Comparison of ENCODE assay signal across 24 cellular contexts in the genomic region with DNA sequence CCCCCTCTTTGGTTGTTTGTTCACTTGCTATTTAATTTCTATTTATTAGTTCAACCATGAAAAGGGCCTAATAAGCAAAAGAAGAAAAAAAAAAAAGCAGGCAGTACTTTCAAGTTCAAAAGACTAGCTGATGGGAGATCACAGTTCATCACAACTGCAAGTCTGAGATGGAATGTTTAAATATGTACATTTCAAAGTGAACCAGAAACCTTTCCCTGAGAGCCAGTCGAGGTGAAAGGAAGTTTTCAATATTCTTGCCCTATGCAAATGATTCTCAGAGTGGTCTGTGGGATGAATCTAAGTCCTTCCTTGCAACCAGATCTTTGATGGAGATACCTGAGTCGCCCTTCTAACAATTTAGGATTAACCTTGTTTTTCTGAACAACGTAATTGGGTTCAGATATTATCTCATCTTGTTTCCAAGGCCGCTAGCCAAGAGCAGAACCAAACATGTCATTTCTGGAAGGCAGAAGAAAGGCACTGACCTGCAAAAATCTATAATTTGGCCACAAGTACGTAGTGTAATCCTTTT.
DNase-seq lines count a peak whose midpoint lies in the region; ATAC-seq, FAIRE-seq and TF ChIP-seq lines count a peak whose summit lies in the region.
"Had no signal": no experiment of that assay in that cellular context is flagged by ENCODE, and none has a peak within 500 bp of the region (broad histone marks: within the 10 kb centered on the region; RNA-seq: fewer than 3 reads in every experiment).

No MANE protein-coding gene starts in this region.

- H3K27ac ChIP-seq in GM23338 (ENCODE audit: low read depth) (no peak overlapping the region), KMS-11 (no peak overlapping the region), H1 (ENCODE audit: low read depth, low read length) (no peak overlapping the region), mesendoderm (ENCODE audit: low read depth, low read length) (peak overlapping the region; percentile 78)
- H3K27ac ChIP-seq: BLaER1, SK-N-MC had no signal

- no peaks in the 10 kb centered on the region for H3K23me2 ChIP-seq in H1 (ENCODE audit: low read depth, low read length)

- peaks cover 3% of the 10 kb centered on the region; the same call in 2 of the 3 replicates for H3K9me3 Mint-ChIP-seq in GM23338

- POLR2A ChIA-PET in H1 (lab: Charles Lee; ENCODE audit: partially characterized antibody), result no interaction called here

- no peaks in the 10 kb centered on the region for H3K27me3 Mint-ChIP-seq in GM23338 (ENCODE audit: insufficient read depth, low read depth, poor library complexity)

- no peak overlapping the region for H2BK15ac ChIP-seq in H1 (ENCODE audit: low read length)
- H2BK15ac ChIP-seq in mesendoderm (replicated peaks; ENCODE audit: low read depth), result no peak overlapping the region

- TF ChIP-seq CTCF in GM23338 (conservative IDR thresholded peaks at IDR 0.05; ENCODE audit: low read depth in 2 of 2) (no peak), KMS-11 (conservative IDR thresholded peaks at IDR 0.05; ENCODE audit: low read depth, low read length) (no peak), H1 (IDR thresholded peaks at IDR 0.05; ENCODE audit: control extremely low read depth in 1 of 3, insufficient read depth in 1 of 3, low read depth in 1 of 3, low read length in 3 of 3) (no peak)

- no peaks in the 10 kb centered on the region for H3K79me2 ChIP-seq in GM23338 (replicated peaks; ENCODE audit: insufficient read depth)
- H3K79me2 ChIP-seq in KMS-11 (ENCODE audit: insufficient read depth, low read depth), result no peaks in the 10 kb centered on the region
- no peaks in the 10 kb centered on the region for H3K79me2 ChIP-seq in H1 (ENCODE audit: control insufficient read depth in 1 of 2, insufficient read depth in 2 of 2, low read length in 2 of 2)
- no peaks in the 10 kb centered on the region for H3K79me2 ChIP-seq in mesendoderm (ENCODE audit: control insufficient read depth, insufficient read depth, low read length)

- H2BK5ac ChIP-seq in H1 (ENCODE audit: low read depth, low read length) (no peak overlapping the region), mesendoderm (ENCODE audit: low read length) (no peak overlapping the region)

- peaks cover 21% of the 10 kb centered on the region for H3K4me1 Mint-ChIP-seq in GM23338
- H3K4me1 Mint-ChIP-seq: CD4-positive, alpha-beta memory T cell had no signal

- H2AK5ac ChIP-seq in H1 (ENCODE audit: low read depth, low read length), result no peak overlapping the region
- no peak overlapping the region for H2AK5ac ChIP-seq in mesendoderm (ENCODE audit: low read length)

- no peak for TF ChIP-seq EP300 in H1 (IDR thresholded peaks at IDR 0.05; ENCODE audit: borderline replicate concordance in 1 of 2, low read depth in 2 of 2, low read length in 2 of 2)

- no peak overlapping the region for H3K9ac ChIP-seq in KMS-11
- H3K9ac ChIP-seq in H1 (replicated peaks in 1 of 4; ENCODE audit: extremely low read depth in 1 of 4, low read depth in 3 of 4, low read length in 3 of 4), result no peak overlapping the region
- H3K9ac ChIP-seq in mesendoderm (ENCODE audit: low read length), result no peak overlapping the region
- H3K9ac ChIP-seq: BLaER1 had no signal

- no peaks in the 10 kb centered on the region for H4K20me1 ChIP-seq in GM23338 (replicated peaks; ENCODE audit: insufficient read depth)
- no peaks in the 10 kb centered on the region for H4K20me1 ChIP-seq in KMS-11 (ENCODE audit: insufficient read depth)
- H4K20me1 ChIP-seq in H1 (replicated peaks in 1 of 2; ENCODE audit: control insufficient read depth in 1 of 2, insufficient read depth in 2 of 2, low read length in 2 of 2), result no peaks in the 10 kb centered on the region
- H4K20me1 ChIP-seq: BLaER1 had no signal

- peaks cover 12% of the 10 kb centered on the region for H3K9me2 ChIP-seq in GM23338 (ENCODE audit: insufficient read depth)

- no peak overlapping the region for H2BK12ac ChIP-seq in H1 (ENCODE audit: low read depth, low read length)

- H3K27ac Mint-ChIP-seq in GM23338, result no peak overlapping the region
- H3K27ac Mint-ChIP-seq: CD4-positive, alpha-beta memory T cell had no signal

- 0 out of 3 replicates have a peak overlapping the region, but pooled peaks have one; percentile 16 for H3K4me3 Mint-ChIP-seq in GM23338

- no peak overlapping the region for H2BK20ac ChIP-seq in H1 (ENCODE audit: low read length)

- no peak overlapping the region for H4K8ac ChIP-seq in H1 (ENCODE audit: extremely low read depth, insufficient read depth, low read length)
- H4K8ac ChIP-seq in mesendoderm (ENCODE audit: low read depth, low read length), result no peak overlapping the region

- H3F3A ChIP-seq in GM23338 (replicated peaks; ENCODE audit: low read depth), result no peaks in the 10 kb centered on the region

- FAIRE-seq in H1 (lab: Jason Lieb, UNC), result no peak
- FAIRE-seq: GM12878 had no signal

- no peaks in the 10 kb centered on the region for H3K9me3 ChIP-seq in H1 (ENCODE audit: insufficient read depth in 2 of 2, low read depth in 1 of 2, low read length in 1 of 2)
- H3K9me3 ChIP-seq: BLaER1, Caco-2, HAP-1 had no signal

- H4K91ac ChIP-seq in H1 (replicated peaks; ENCODE audit: insufficient read length, low read length), result no peak overlapping the region

- H3K36me3 Mint-ChIP-seq in GM23338 (ENCODE audit: low read depth), result peaks cover 4% of the 10 kb centered on the region; the same call in 1 of the 3 replicates
- H3K36me3 Mint-ChIP-seq: CD4-positive, alpha-beta memory T cell had no signal

- H3K4ac ChIP-seq in H1 (replicated peaks; ENCODE audit: insufficient read length, low read depth, low read length), result no peak overlapping the region
- H3K4ac ChIP-seq in mesendoderm (ENCODE audit: low read depth, low read length), result no peak overlapping the region

- H3K79me1 ChIP-seq in H1 (ENCODE audit: low read depth, low read length), result no peaks in the 10 kb centered on the region
- no peaks in the 10 kb centered on the region for H3K79me1 ChIP-seq in mesendoderm (ENCODE audit: low read length)

- H3K14ac ChIP-seq in H1 (ENCODE audit: insufficient read length), result no peak overlapping the region

- H3K4me2 ChIP-seq in GM23338 (peak overlapping the region; percentile 5), KMS-11 (peak overlapping the region; percentile 71), H1 (ENCODE audit: insufficient read depth in 1 of 2, low read depth in 2 of 2, low read length in 2 of 2) (peak overlapping the region in 1 of 2 experiments; percentile 30; a peak in 1 of 4 replicates), mesendoderm (ENCODE audit: low read length) (no peak overlapping the region)
- H3K4me2 ChIP-seq: BLaER1 had no signal

- no peak overlapping the region for H2BK120ac ChIP-seq in H1 (replicated peaks; ENCODE audit: low read depth, low read length)
- no peak overlapping the region for H2BK120ac ChIP-seq in mesendoderm (ENCODE audit: low read depth, low read length)

- H3K36me3 ChIP-seq in GM23338 (ENCODE audit: insufficient read depth), result no peaks in the 10 kb centered on the region
- H3K36me3 ChIP-seq in KMS-11 (ENCODE audit: insufficient read depth), result no peaks in the 10 kb centered on the region
- no peaks in the 10 kb centered on the region for H3K36me3 ChIP-seq in H1 (ENCODE audit: control insufficient read depth in 2 of 4, insufficient read depth in 4 of 4, low read length in 3 of 4)
- no peaks in the 10 kb centered on the region for H3K36me3 ChIP-seq in mesendoderm (ENCODE audit: control insufficient read depth, insufficient read depth, low read length)
- H3K36me3 ChIP-seq: BLaER1, HAP-1 had no signal

- H3K4me1 ChIP-seq in GM23338 (ENCODE audit: insufficient read depth) (peaks cover 20% of the 10 kb centered on the region), KMS-11 (ENCODE audit: low read depth, poor library complexity, severe bottlenecking) (peaks cover 28% of the 10 kb centered on the region), H1 (replicated peaks in 1 of 4; ENCODE audit: control insufficient read depth in 3 of 4, insufficient read depth in 4 of 4, low read length in 3 of 4) (peaks cover 2 to 7% (median 4%) of the 10 kb centered on the region in 4 experiments; a peak in 4 of 7 replicates), mesendoderm (ENCODE audit: control insufficient read depth, low read depth, low read length) (no peaks in the 10 kb centered on the region)
- H3K4me1 ChIP-seq: BLaER1, Caco-2 had no signal

- H3K56ac ChIP-seq in H1 (replicated peaks; ENCODE audit: insufficient read length, low read depth, low read length) (no peak overlapping the region), mesendoderm (ENCODE audit: low read length) (no peak overlapping the region)

- peak; percentile 31 for DNase-seq in GM23338 (ENCODE audit: low spot score)
- DNase-seq in H1 (ENCODE audit: low read depth in 1 of 2, low spot score in 2 of 2), result no peak
- peak; percentile 26 for DNase-seq in mesendoderm
- DNase-seq in NCI-H82 treated with DMSO at 0.1 percent for 48 hours (lab: John Stamatoyannopoulos, UW; ENCODE audit: unreplicated experiment), result no peak
- no peak for DNase-seq in HCEC 1CT
- DNase-seq: ACHN; Caco-2; CD4-positive, alpha-beta memory T cell; DMS 273 treated with DMSO at 0.1 percent for 48 hours; DMS79 treated with DMSO at 0.1 percent for 48 hours; KG1; MV-4-11; NCI-H1694 treated with DMSO at 0.1 percent for 48 hours; NCI-H2107; NCI-H345; NCI-H526; PC-3; SHP77 had no signal

- H3K18ac ChIP-seq in H1 (ENCODE audit: extremely low read depth, low read length) (no peak overlapping the region), mesendoderm (ENCODE audit: low read length) (peak overlapping the region; percentile 22)

- H4K5ac ChIP-seq in H1 (ENCODE audit: insufficient read length, low read depth, low read length) (no peak overlapping the region), mesendoderm (ENCODE audit: low read length) (no peak overlapping the region)

- no peak overlapping the region for H3K23ac ChIP-seq in H1 (ENCODE audit: insufficient read length)
- no peak overlapping the region for H3K23ac ChIP-seq in mesendoderm (ENCODE audit: low read length)

- no peak for TF ChIP-seq RAD21 in H1 (IDR thresholded peaks at IDR 0.05 in 1 of 2, conservative IDR thresholded peaks at IDR 0.05 in 1 of 2; ENCODE audit: low read depth in 2 of 2, low read length in 2 of 2)

- H2AFZ ChIP-seq in GM23338 (no peak overlapping the region), KMS-11 (ENCODE audit: low read depth) (no peak overlapping the region), H1 (ENCODE audit: low read length) (no peak overlapping the region)

- H3K27me3 ChIP-seq in GM23338 (ENCODE audit: insufficient read depth) (no peaks in the 10 kb centered on the region), KMS-11 (ENCODE audit: insufficient read depth, low read depth) (no peaks in the 10 kb centered on the region), H1 (replicated peaks in 1 of 4; ENCODE audit: control insufficient read depth in 3 of 4, extremely low read depth in 1 of 4, insufficient read depth in 3 of 4, low read length in 3 of 4) (no peaks in the 10 kb centered on the region), mesendoderm (ENCODE audit: insufficient read depth, low read length, poor library complexity) (no peaks in the 10 kb centered on the region)
- H3K27me3 ChIP-seq: BLaER1 had no signal

- CTCF ChIA-PET in H1 (lab: Charles Lee; ENCODE audit: partially characterized antibody), result interaction anchor here (0.6 to 1.7 kb wide), 5 partner anchors 12 to 117 kb away, joined by 3 to 9 read pairs (median 3); no protein-coding TSS in a partner anchor

- H3K4me3 ChIP-seq in GM23338 (no peak overlapping the region), KMS-11 (IDR thresholded peaks at IDR 0.05; ENCODE audit: insufficient read depth, low read depth, low read length) (no peak overlapping the region), H1 (ENCODE audit: extremely low read depth in 1 of 4, insufficient read depth in 2 of 4, low read depth in 3 of 4, low read length in 4 of 4) (no peak overlapping the region), mesendoderm (ENCODE audit: low read length) (no peak overlapping the region)
- H3K4me3 ChIP-seq: BLaER1, GM12878, HAP-1, SK-N-MC had no signal

- no peak for ATAC-seq in GM23338
- no peak for ATAC-seq in HG02759 (IDR thresholded peaks at IDR 0.05; ENCODE audit: unreplicated experiment)
- ATAC-seq: PC-3 had no signal

- TF ChIP-seq POLR2A in H1 (IDR thresholded peaks at IDR 0.05; ENCODE audit: control extremely low read depth in 1 of 2, low read depth in 2 of 2, low read length in 2 of 2), result no peak

- WGBS in H1 (ENCODE audit: extremely low coverage in 1 of 2, insufficient coverage in 1 of 2, insufficient read length in 1 of 2, insufficient replicate concordance in 2 of 2, low coverage in 1 of 2, low lambda C conversion rate in 2 of 2, missing lambda C conversion rate in 1 of 2), 2 experiments, result 71% methylated on average over 5 of the region's 5 CpGs; no CpG with 5 or more reads in 1 of the 2 experiments
- WGBS in mesendoderm (ENCODE audit: extremely low coverage, insufficient coverage, low lambda C conversion rate), result no CpG with 5 or more reads among the region's 5 CpGs

Comparison
In these comparisons a context has a peak if more than half of its experiments do, and no peak if none do; other contexts are left out.
1. DNase-seq: peak in GM23338 (single experiment) and mesendoderm (single experiment); none in H1 (0 of 2), NCI-H82 treated with DMSO at 0.1 percent for 48 hours (single experiment) and HCEC 1CT (single experiment).